In the genomic region with DNA sequence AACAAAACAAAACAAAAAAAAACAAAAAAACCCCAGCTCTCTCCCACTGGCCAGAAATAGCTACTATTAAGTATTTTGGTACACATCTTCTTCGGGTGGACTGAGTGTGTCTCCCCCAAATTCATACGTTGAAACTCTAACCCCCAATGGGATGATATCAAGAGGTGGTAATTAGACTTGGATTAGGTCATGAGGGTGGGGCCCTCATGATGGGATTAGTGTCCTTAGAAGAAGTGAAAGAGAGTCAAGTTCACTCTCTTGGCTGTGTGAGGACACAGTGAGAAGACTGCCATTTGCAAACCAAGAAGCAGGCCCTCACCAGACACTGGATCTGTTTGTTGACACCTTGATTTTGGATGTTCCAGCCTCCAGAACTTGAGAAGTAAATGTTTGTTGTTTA, we compare ENCODE assay signal across 25 cellular contexts.
"Had no signal": no experiment of that assay in that cellular context is flagged by ENCODE, and none has a peak within 500 bp of the region (broad histone marks: within the 10 kb centered on the region; RNA-seq: fewer than 3 reads in every experiment).

No MANE protein-coding gene starts in this region.

- H3K79me2 ChIP-seq: hepatocyte had no signal

- H3K9me3 ChIP-seq: esophagus muscularis mucosa, gastroesophageal sphincter, left lung, lower lobe of right lung, mucosa of descending colon had no signal

- H3K4me1 ChIP-seq: left lung had no signal

- H3K27ac ChIP-seq: coronary artery, epithelial cell of prostate, esophagus muscularis mucosa, foreskin keratinocyte, gastroesophageal sphincter, heart left ventricle, hepatocyte, left lung, lower lobe of right lung had no signal

- H3K36me3 ChIP-seq: esophagus muscularis mucosa, gastroesophageal sphincter, heart left ventricle, left lung, lower lobe of right lung had no signal

- H3K4me3 ChIP-seq: coronary artery, esophagus muscularis mucosa, gastroesophageal sphincter, heart left ventricle, hepatocyte, left lung, lower lobe of right lung, mucosa of descending colon had no signal

- ATAC-seq: effector memory CD8-positive, alpha-beta T cell; foreskin keratinocyte; gastroesophageal sphincter; heart left ventricle; left cardiac atrium; left lung; left ventricle myocardium superior; lower lobe of right lung; mucosa of descending colon; naive thymus-derived CD8-positive, alpha-beta T cell had no signal

- H2AFZ ChIP-seq: hepatocyte had no signal

- H3K27me3 ChIP-seq: esophagus muscularis mucosa, gastroesophageal sphincter, heart left ventricle, hepatocyte, left lung had no signal

- DNase-seq: effector CD8-positive, alpha-beta T cell; effector memory CD8-positive, alpha-beta T cell; endodermal cell; erythroblast; foreskin keratinocyte; heart left ventricle; hypothalamus; immature natural killer cell; left cardiac atrium; left lung; left ventricle myocardium superior; lower lobe of right lung; mesenchymal stem cell; mucosa of descending colon; naive B cell; naive thymus-derived CD8-positive, alpha-beta T cell had no signal

- FAIRE-seq: colon, endometrium, frontal cortex, keratinocyte had no signal

- H3K4me2 ChIP-seq: hepatocyte had no signal
